Comparison of ENCODE assay signal across 23 cellular contexts in genomic region chr3:58839964-58840363, GRCh38.
"Had no signal": no experiment of that assay in that cellular context is flagged by ENCODE, and none has a peak within 500 bp of the region (broad histone marks: within the 10 kb centered on the region; RNA-seq: fewer than 3 reads in every experiment).

No MANE protein-coding gene starts in this region.

- H3K27me3 ChIP-seq: pancreas, sigmoid colon, spleen, suprapubic skin, tibial artery, upper lobe of right lung had no signal

- FAIRE-seq: pancreas, small intestine, urothelium cell line had no signal

- H3K36me3 ChIP-seq: left ventricle myocardium inferior, pancreas, prostate gland, sigmoid colon, spleen, suprapubic skin, thoracic aorta, tibial artery, upper lobe of right lung had no signal

- H3K4me3 ChIP-seq: left ventricle myocardium inferior, lung, pancreas, prostate gland, sigmoid colon, spleen, suprapubic skin, thoracic aorta, tibial artery, upper lobe of right lung had no signal

- H3K9me3 ChIP-seq: left ventricle myocardium inferior, pancreas, prostate gland, sigmoid colon, spleen, suprapubic skin, thoracic aorta, tibial artery, upper lobe of right lung had no signal

- ATAC-seq: natural killer cell; pancreas; right cardiac atrium; stimulated activated effector memory CD8-positive, alpha-beta T cell treated with anti-CD3 and anti-CD28 coated beads, Interleukin-12 subunit alpha, Interleukin-12 subunit beta, amount 100 ng/mL, for 72 hours; upper lobe of right lung had no signal

- DNase-seq: islet precursor cell; left ventricle myocardium inferior; naive B cell; natural killer cell; nephron progenitor cell; pancreas; posterior cingulate gyrus; retina; right cardiac atrium; sigmoid colon; small intestine; spleen; stimulated activated CD4-positive, alpha-beta T cell treated with anti-CD3 and anti-CD28 coated beads, Interleukin-4, amount 100 ng/mL, for 24 hours; stimulated activated naive CD4-positive, alpha-beta T cell; tibial artery; trophoblast cell; upper lobe of right lung had no signal

- H3K4me1 ChIP-seq: left ventricle myocardium inferior, pancreas, prostate gland, sigmoid colon, spleen, suprapubic skin, tibial artery, upper lobe of right lung had no signal

- H3K27ac ChIP-seq: left ventricle myocardium inferior, pancreas, prostate gland, sigmoid colon, spleen, suprapubic skin, thoracic aorta, tibial artery, upper lobe of right lung had no signal
